In genomic region chr16:80527297-80527696, GRCh38 we compare ENCODE assay signal across 8 cellular contexts. TPM values are rescaled to one million over a fixed set of nuclear protein-coding genes. Genes with fewer than 3 reads are reported as not detected.
DNase-seq lines count a peak whose midpoint lies in the region; ATAC-seq and TF ChIP-seq lines count a peak whose summit lies in the region.

No MANE protein-coding gene starts in this region.

- DNase-seq in G401 (ENCODE audit: low spot score) = peak; percentile 7
- DNase-seq in SJCRH30 = peak; percentile 2 to 11
- peak; percentile 12 for DNase-seq in astrocyte of the hippocampus (ENCODE audit: low read depth, low spot score)
- no peak for DNase-seq in neural crest cell (ENCODE audit: low read depth, low spot score)
- DNase-seq in heart right ventricle = no peak
- no peak for DNase-seq in NCI-H187 (lab: John Stamatoyannopoulos, UW)

- CTCF ChIA-PET in HEK293 (lab: Yijun Ruan, JAX) = interaction anchor here (0.5 to 4.0 kb wide), 68 partner anchors 9 to 1563 kb away, joined by 3 to 113 read pairs (median 4); no protein-coding TSS in a partner anchor

- intact Hi-C loops in heart right ventricle (cut with DNase I) = loop anchor here in 3 of 10 donors (5.0 to 10.0 kb wide), 3 partner anchors 295 to 925 kb away; partner anchors contain the start of gene MAF (in 2 of the 3)

- H3K36me3 ChIP-seq in HEK293 (ENCODE audit: control insufficient read depth in 2 of 2, insufficient read depth in 1 of 2, low read length in 2 of 2) = no peaks in the 10 kb centered on the region
- no peaks in the 10 kb centered on the region for H3K36me3 ChIP-seq in SJCRH30
- H3K36me3 ChIP-seq in heart right ventricle = no peaks in the 10 kb centered on the region

- H3K27me3 Mint-ChIP-seq in neural crest cell (ENCODE audit: low read depth) = peaks cover 51% of the 10 kb centered on the region

- no peaks in the 10 kb centered on the region for H3K4me1 Mint-ChIP-seq in neural crest cell

- no peaks in the 10 kb centered on the region for H3K36me3 Mint-ChIP-seq in neural crest cell (ENCODE audit: low read depth)

- in situ Hi-C loops in G401 (cut with HindIII; ENCODE audit: low sequenced_read_pairs) = no loop called here

- H3K9me3 ChIP-seq in HEK293 (ENCODE audit: control insufficient read depth, insufficient read depth, low read depth, low read length) (no peaks in the 10 kb centered on the region), SJCRH30 (replicated peaks) (no peaks in the 10 kb centered on the region), heart right ventricle (no peaks in the 10 kb centered on the region)

- H3K27me3 ChIP-seq in SJCRH30 (0 out of 2 replicates have a peak, but pooled peaks cover 4% of the 10 kb centered on the region), heart right ventricle (peaks cover 0 to 16% (median 10%) of the 10 kb centered on the region in 7 donors)

- peaks cover 2% of the 10 kb centered on the region for H3K9me3 Mint-ChIP-seq in neural crest cell

- POLR2A ChIA-PET in HEK293 (lab: Yijun Ruan, JAX) = interaction anchor here (1.2 kb wide), 1 partner anchor 299 kb away, joined by 3 read pairs; no protein-coding TSS in a partner anchor

- no peak overlapping the region for H3K4me3 Mint-ChIP-seq in neural crest cell

- H3K4me3 ChIP-seq in HEK293 (ENCODE audit: low read depth, low read length) (no peak overlapping the region), SJCRH30 (no peak overlapping the region), heart right ventricle (no peak overlapping the region)

- WGBS in heart right ventricle, 2 donors = 45 to 46% methylated on average over 5 of the region's 5 CpGs

- no peak for ATAC-seq in HG03521 (IDR thresholded peaks at IDR 0.05; ENCODE audit: unreplicated experiment)
- no peak for ATAC-seq in heart right ventricle

- H3K4me1 ChIP-seq in HEK293 (ENCODE audit: control insufficient read depth, insufficient read depth, low read length) (no peaks in the 10 kb centered on the region), SJCRH30 (no peaks in the 10 kb centered on the region), heart right ventricle (peaks cover 0 to 7% (median 0%) of the 10 kb centered on the region in 9 donors)

- no peak overlapping the region for H3K27ac Mint-ChIP-seq in neural crest cell (ENCODE audit: unreplicated experiment)

- no peak overlapping the region for H3K27ac ChIP-seq in HEK293 (ENCODE audit: extremely low read depth, low read depth, low read length)
- H3K27ac ChIP-seq in SJCRH30 = no peak overlapping the region
- no peak overlapping the region for H3K27ac ChIP-seq in heart right ventricle

- TF ChIP-seq CTCF in HEK293 (tag by site-specific recombination; IDR thresholded peaks at IDR 0.05) = peak; percentile 77
- peak; percentile 52 for TF ChIP-seq CTCF in neural crest cell (conservative IDR thresholded peaks at IDR 0.05)
- peak in 2 of 9 donors; percentile 14 to 50 for TF ChIP-seq CTCF in heart right ventricle (IDR thresholded peaks at IDR 0.05)

TF ChIP-seq in HEK293, 187 proteins besides CTCF, POLR2A, EP300 and RAD21:
- TF ChIP-seq ZNF654 (tag by site-specific recombination; IDR thresholded peaks at IDR 0.05; ENCODE audit: low read depth) (peak; percentile 94), ZNF2 (tag by site-specific recombination; IDR thresholded peaks at IDR 0.05) (0 out of 2 replicates have a peak, but pooled peaks have one; percentile 32), SP3 (tag by site-specific recombination; IDR thresholded peaks at IDR 0.05) (no peak), ZXDB (tag by site-specific recombination; IDR thresholded peaks at IDR 0.05) (0 out of 2 replicates have a peak, but pooled peaks have one; percentile 17)
- TF ChIP-seq, protein P1, sequence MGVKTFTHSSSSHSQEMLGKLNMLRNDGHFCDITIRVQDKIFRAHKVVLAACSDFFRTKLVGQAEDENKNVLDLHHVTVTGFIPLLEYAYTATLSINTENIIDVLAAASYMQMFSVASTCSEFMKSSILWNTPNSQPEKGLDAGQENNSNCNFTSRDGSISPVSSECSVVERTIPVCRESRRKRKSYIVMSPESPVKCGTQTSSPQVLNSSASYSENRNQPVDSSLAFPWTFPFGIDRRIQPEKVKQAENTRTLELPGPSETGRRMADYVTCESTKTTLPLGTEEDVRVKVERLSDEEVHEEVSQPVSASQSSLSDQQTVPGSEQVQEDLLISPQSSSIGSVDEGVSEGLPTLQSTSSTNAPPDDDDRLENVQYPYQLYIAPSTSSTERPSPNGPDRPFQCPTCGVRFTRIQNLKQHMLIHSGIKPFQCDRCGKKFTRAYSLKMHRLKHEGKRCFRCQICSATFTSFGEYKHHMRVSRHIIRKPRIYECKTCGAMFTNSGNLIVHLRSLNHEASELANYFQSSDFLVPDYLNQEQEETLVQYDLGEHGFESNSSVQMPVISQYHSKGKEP (tag by site-specific recombination; IDR thresholded peaks at IDR 0.05) = peak; percentile 30; the same call in 1 of the 2 replicates

RNA-seq across cellular contexts. Expression of gene DYNLRB2, which starts 13.5 kb away (rescaled TPM):
- not detected in 2 replicates for total RNA-seq in G401 (2014; rRNA removed; shearing (Covaris generic))
- not detected in 2 replicates for total RNA-seq in SJCRH30 (2014; rRNA removed; shearing (Covaris generic))
- total RNA-seq in neural crest cell (not detected in 2 replicates), heart right ventricle (under 1 TPM in 3 of 10 donors, not detected in 7; 0.69 to 0.77 (median 0.71) TPM)
- polyA plus RNA-seq in heart right ventricle = under 1 TPM in 1 of 2 donors, not detected in 1; 0.26 TPM

Comparison
In these comparisons a context has a peak if more than half of its experiments do, and no peak if none do; other contexts are left out.
1. DNase-seq: peak in G401 (single experiment), SJCRH30 (2 of 2) and astrocyte of the hippocampus (single experiment); none in neural crest cell (single experiment), heart right ventricle (0 of 2) and NCI-H187 (0 of 2).